Comparison of ENCODE assay signal across 24 cellular contexts in genomic region chr2:139217641-139218040, GRCh38.
DNase-seq lines count a peak whose midpoint lies in the region; ATAC-seq and TF ChIP-seq lines count a peak whose summit lies in the region.
"Had no signal": no experiment of that assay in that cellular context is flagged by ENCODE, and none has a peak within 500 bp of the region (broad histone marks: within the 10 kb centered on the region; RNA-seq: fewer than 3 reads in every experiment).

No MANE protein-coding gene starts in this region.

- 87% methylated on average over 3 of the region's 3 CpGs for WGBS in aorta, 2 donors

- no peak for TF ChIP-seq CTCF in NB4 (IDR thresholded peaks at IDR 0.05; ENCODE audit: low read depth, low read length)

- H3K4me1 ChIP-seq in aorta (ENCODE audit: control insufficient read depth in 1 of 2, insufficient read depth in 2 of 2, low read length in 2 of 2): no peaks in the 10 kb centered on the region
- H3K4me1 ChIP-seq: breast epithelium, psoas muscle, suprapubic skin, uterus had no signal

- H3K36me3 ChIP-seq in aorta (ENCODE audit: control insufficient read depth in 1 of 2, insufficient read depth in 2 of 2, low read length in 1 of 2): no peaks in the 10 kb centered on the region
- H3K36me3 ChIP-seq: breast epithelium, neutrophil, suprapubic skin, uterus had no signal

- no peak for ATAC-seq in GM21825 (IDR thresholded peaks at IDR 0.05; ENCODE audit: unreplicated experiment)
- ATAC-seq in aorta (ENCODE audit: low FRiP score): no peak
- no peak for ATAC-seq in HG03432 (IDR thresholded peaks at IDR 0.05; ENCODE audit: unreplicated experiment)
- ATAC-seq: left colon, psoas muscle, WTC11 had no signal

- no peak overlapping the region for H3K27ac ChIP-seq in aorta (ENCODE audit: low read depth in 1 of 2, low read length in 2 of 2)
- H3K27ac ChIP-seq: breast epithelium, neutrophil, psoas muscle, suprapubic skin, uterus had no signal

- no peaks in the 10 kb centered on the region for H3K9me3 ChIP-seq in aorta (ENCODE audit: control insufficient read depth, low read length)
- H3K9me3 ChIP-seq: breast epithelium, neutrophil, psoas muscle, uterus had no signal

- intact Hi-C loops in aorta (cut with DNase I): no loop called here

- no peak for TF ChIP-seq POLR2A in NB4 (IDR thresholded peaks at IDR 0.05; ENCODE audit: extremely low read depth, insufficient read length)

- H3K4me3 ChIP-seq in NB4 (ENCODE audit: low read depth, low read length): no peak overlapping the region
- H3K4me3 ChIP-seq in aorta (ENCODE audit: low read length in 2 of 2): no peak overlapping the region
- H3K4me3 ChIP-seq: breast epithelium, psoas muscle, suprapubic skin, uterus had no signal

- DNase-seq in SKM-1 treated with dmso at 0.1 percent for 144 hours (lab: John Stamatoyannopoulos, UW; ENCODE audit: unreplicated experiment) (peak; percentile 15), SKM-1 (lab: John Stamatoyannopoulos, UW; ENCODE audit: unreplicated experiment) (no peak), NB4 (ENCODE audit: low read depth) (peak; percentile 10), RPMI8226 (peak; percentile 5), aorta (no peak)
- no peak for DNase-seq in activated CD4-positive, alpha-beta T cell treated with anti-CD3 and anti-CD28 coated beads for 1 hour
- DNase-seq: activated CD4-positive, alpha-beta T cell treated with anti-CD3 and anti-CD28 coated beads, Interleukin-2, amount 50 U/mL, for 48 hours; activated effector memory CD4-positive, alpha-beta T cell treated with Interleukin-2 at 50 U/mL for 16 hours; cortex of kidney; DMS79 treated with DMSO at 0.1 percent for 48 hours; left colon; mesenchymal stem cell; NCI-H1092 treated with DMSO at 0.1 percent for 48 hours; NCI-H2081 treated with DMSO at 0.1 percent for 48 hours; psoas muscle; SIG-M5; T-helper 2 cell; uterus had no signal

- no peaks in the 10 kb centered on the region for H3K27me3 ChIP-seq in aorta (ENCODE audit: control insufficient read depth in 1 of 2, insufficient read depth in 2 of 2, low read length in 1 of 2)
- H3K27me3 ChIP-seq: breast epithelium, neutrophil, suprapubic skin, uterus had no signal

Comparison
In these comparisons a context has a peak if more than half of its experiments do, and no peak if none do; other contexts are left out.
1. DNase-seq: peak in SKM-1 treated with dmso at 0.1 percent for 144 hours (single experiment), NB4 (single experiment) and RPMI8226 (single experiment); none in SKM-1 (single experiment), aorta (0 of 2) and activated CD4-positive, alpha-beta T cell treated with anti-CD3 and anti-CD28 coated beads for 1 hour (single experiment).